ENCODE assay signal across 23 cellular contexts in genomic region chr1:233080286-233080685, GRCh38.
"Had no signal": no experiment of that assay in that cellular context is flagged by ENCODE, and none has a peak within 500 bp of the region (broad histone marks: within the 10 kb centered on the region; RNA-seq: fewer than 3 reads in every experiment).

No MANE protein-coding gene starts in this region.

- H3K27me3 Mint-ChIP-seq: naive B cell had no signal

- H3K36me3 ChIP-seq: esophagus muscularis mucosa, gastroesophageal sphincter, heart left ventricle, left ventricle myocardium inferior, lower lobe of right lung had no signal

- DNase-seq: dermis blood vessel endothelial cell; dorsolateral prefrontal cortex; effector CD4-positive, alpha-beta T cell; effector memory CD4-positive, alpha-beta T cell; foreskin keratinocyte; heart left ventricle; hypothalamus; immature natural killer cell; islet precursor cell; kidney; kidney glomerular epithelial cell; left colon; left ventricle myocardium inferior; lower lobe of right lung; mesenchymal stem cell; mucosa of descending colon; naive B cell had no signal

- H3K36me3 Mint-ChIP-seq: mesothelial cell of epicardium, naive B cell had no signal

- H3K4me3 Mint-ChIP-seq: immature natural killer cell, mesothelial cell of epicardium, naive B cell had no signal

- H3K27ac ChIP-seq: coronary artery, dorsolateral prefrontal cortex, esophagus muscularis mucosa, foreskin keratinocyte, gastroesophageal sphincter, heart left ventricle, hepatocyte, left ventricle myocardium inferior, lower lobe of right lung had no signal

- ATAC-seq: foreskin keratinocyte, gastroesophageal sphincter, heart left ventricle, left colon, left lobe of liver, lower lobe of right lung, mucosa of descending colon had no signal

- H2AFZ ChIP-seq: hepatocyte had no signal

- H3K9me3 Mint-ChIP-seq: immature natural killer cell, mesothelial cell of epicardium had no signal

- H3K4me1 Mint-ChIP-seq: immature natural killer cell had no signal

- H3K9me3 ChIP-seq: esophagus muscularis mucosa, gastroesophageal sphincter, heart left ventricle, left ventricle myocardium inferior, lower lobe of right lung, mucosa of descending colon had no signal

- H3K27me3 ChIP-seq: dorsolateral prefrontal cortex, esophagus muscularis mucosa, foreskin keratinocyte, gastroesophageal sphincter, heart left ventricle, hepatocyte had no signal

- H3K79me2 ChIP-seq: hepatocyte had no signal

- H3K4me2 ChIP-seq: hepatocyte had no signal

- H3K4me1 ChIP-seq: left ventricle myocardium inferior had no signal

- H3K4me3 ChIP-seq: coronary artery, dorsolateral prefrontal cortex, esophagus muscularis mucosa, gastroesophageal sphincter, heart left ventricle, hepatocyte, left ventricle myocardium inferior, lower lobe of right lung, mucosa of descending colon had no signal

- H3K27ac Mint-ChIP-seq: immature natural killer cell, mesothelial cell of epicardium, naive B cell had no signal
